Comparison of ENCODE assay signal across 8 cellular contexts in the genomic region with DNA sequence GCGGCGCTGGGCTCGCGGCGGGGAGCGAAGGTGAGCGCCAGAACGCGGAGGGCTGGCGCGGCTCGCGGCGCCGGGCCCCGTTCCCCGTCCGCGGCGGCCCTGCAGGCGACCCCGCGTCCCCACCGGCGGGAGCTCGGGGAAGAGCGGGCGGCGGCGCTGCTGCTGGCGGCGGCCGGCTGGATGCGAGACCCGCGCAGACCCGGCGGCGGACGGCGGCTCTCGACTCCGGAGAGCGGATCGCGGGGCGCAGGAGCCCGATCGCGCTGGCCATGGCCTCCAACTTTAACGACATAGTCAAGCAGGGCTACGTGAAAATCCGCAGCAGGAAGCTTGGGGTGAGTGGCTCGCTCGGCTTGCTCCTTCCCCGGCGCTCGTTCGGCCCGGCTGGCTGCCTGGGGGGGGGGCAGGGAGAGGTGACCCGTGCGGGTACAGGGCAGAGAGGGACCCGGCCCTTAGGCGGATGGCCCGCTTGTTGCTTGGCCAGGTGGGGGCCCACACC. TPM values are rescaled to one million over a fixed set of nuclear protein-coding genes. Genes with fewer than 3 reads are reported as not detected.
DNase-seq lines count a peak whose midpoint lies in the region; ATAC-seq and TF ChIP-seq lines count a peak whose summit lies in the region.

No MANE protein-coding gene starts in this region.

- H3K4me3 ChIP-seq in BE2C (ENCODE audit: low read depth, low read length): peak overlapping the region; percentile 65
- H3K4me3 ChIP-seq in KMS-11 (IDR thresholded peaks at IDR 0.05; ENCODE audit: insufficient read depth, low read depth, low read length): no peak overlapping the region
- peak overlapping the region; percentile 53 for H3K4me3 ChIP-seq in ectodermal cell (ENCODE audit: insufficient read depth, low read depth, low read length)
- H3K4me3 ChIP-seq in mesodermal cell (ENCODE audit: extremely low read depth, insufficient read depth, low read length, poor library complexity, severe bottlenecking): peak overlapping the region; percentile 57

- H3K9me3 ChIP-seq in BE2C: no peaks in the 10 kb centered on the region
- H3K9me3 ChIP-seq in ectodermal cell (ENCODE audit: control insufficient read depth, low read length): no peaks in the 10 kb centered on the region
- H3K9me3 ChIP-seq in mesodermal cell (ENCODE audit: control insufficient read depth, low read length): no peaks in the 10 kb centered on the region

- H3K36me3 ChIP-seq in BE2C (no peaks in the 10 kb centered on the region), KMS-11 (ENCODE audit: insufficient read depth) (no peaks in the 10 kb centered on the region), ectodermal cell (ENCODE audit: control insufficient read depth, insufficient read depth, low read length) (no peaks in the 10 kb centered on the region), mesodermal cell (ENCODE audit: control insufficient read depth, insufficient read depth, low read length) (no peaks in the 10 kb centered on the region)

- H4K20me1 ChIP-seq in KMS-11 (ENCODE audit: insufficient read depth): no peaks in the 10 kb centered on the region

- H3K4me2 ChIP-seq in KMS-11: peak overlapping the region; percentile 30; the same call in 1 of the 2 replicates

- no peaks in the 10 kb centered on the region for H3K79me2 ChIP-seq in KMS-11 (ENCODE audit: insufficient read depth, low read depth)

- H3K27ac ChIP-seq in KMS-11 (no peak overlapping the region), ectodermal cell (ENCODE audit: insufficient read depth, low read depth, low read length, poor library complexity, severe bottlenecking) (no peak overlapping the region), mesodermal cell (ENCODE audit: low read depth, low read length, severe bottlenecking) (no peak overlapping the region), RWPE1 (no peak overlapping the region)

- TF ChIP-seq CTCF in BE2C (IDR thresholded peaks at IDR 0.05; ENCODE audit: low read depth, low read length) (no peak), KMS-11 (conservative IDR thresholded peaks at IDR 0.05; ENCODE audit: low read depth, low read length) (no peak), RWPE1 (conservative IDR thresholded peaks at IDR 0.05; ENCODE audit: low read depth) (no peak)

- H3K4me1 ChIP-seq in BE2C: no peaks in the 10 kb centered on the region
- H3K4me1 ChIP-seq in KMS-11 (ENCODE audit: low read depth, poor library complexity, severe bottlenecking): peaks cover 3% of the 10 kb centered on the region
- H3K4me1 ChIP-seq in ectodermal cell (ENCODE audit: control insufficient read depth, insufficient read depth, low read length): peaks cover 12% of the 10 kb centered on the region
- H3K4me1 ChIP-seq in mesodermal cell (ENCODE audit: control insufficient read depth, insufficient read depth, low read length, poor library complexity, severe bottlenecking): no peaks in the 10 kb centered on the region

- H3K27me3 ChIP-seq in BE2C: no peaks in the 10 kb centered on the region
- H3K27me3 ChIP-seq in KMS-11 (ENCODE audit: insufficient read depth, low read depth): no peaks in the 10 kb centered on the region
- H3K27me3 ChIP-seq in ectodermal cell (ENCODE audit: control insufficient read depth, insufficient read depth, low read length, poor library complexity, severe bottlenecking): peaks cover 51% of the 10 kb centered on the region

- no peak overlapping the region for H3K9ac ChIP-seq in KMS-11

- ATAC-seq in GM19324 (IDR thresholded peaks at IDR 0.05; ENCODE audit: low FRiP score, unreplicated experiment): no peak

- POLR2A ChIA-PET in RWPE1 (lab: Yijun Ruan, JAX; ENCODE audit: low non-redundant PET): no interaction called here

- 1% methylated on average over 65 of the region's 65 CpGs for WGBS in ectodermal cell, 2 experiments
- 0% methylated on average over 49 to 52 of the region's 65 CpGs for WGBS in mesodermal cell (ENCODE audit: insufficient coverage in 2 of 2), 2 experiments

- CTCF ChIA-PET in RWPE1 (lab: Yijun Ruan, JAX): interaction anchor here (0.5 kb wide), 1 partner anchor 127 kb away, joined by 3 read pairs; no protein-coding TSS in a partner anchor

- peak overlapping the region; percentile 47; the same call in 1 of the 2 replicates for H2AFZ ChIP-seq in KMS-11 (ENCODE audit: low read depth)

- DNase-seq in BE2C: peak; percentile 43
- DNase-seq in RWPE1 (ENCODE audit: low spot score): no peak
- DNase-seq in NCI-H226: no peak
- DNase-seq in COR-L47 (lab: John Stamatoyannopoulos, UW): no peak

RNA-seq across cellular contexts. Expression of a gene that starts 0.3 kb away (rescaled TPM):
- polyA plus RNA-seq in BE2C (2012; ENCODE audit: insufficient read depth, insufficient read length, low read depth): 2.5 TPM
- 1.8 TPM for polyA plus RNA-seq in ectodermal cell (2013, experiment 1 of 4)
- 3.1 TPM for polyA plus RNA-seq in ectodermal cell (2013, experiment 2 of 4)
- polyA plus RNA-seq in ectodermal cell (2013, experiment 3 of 4): 1.5 TPM
- polyA plus RNA-seq in ectodermal cell (2013, experiment 4 of 4): 1.4 TPM
- 4.5 TPM for polyA plus RNA-seq in mesodermal cell (2013, experiment 1 of 2)
- 4.9 TPM for polyA plus RNA-seq in mesodermal cell (2013, experiment 2 of 2)
